Comparison of ENCODE assay signal across 8 cellular contexts in genomic region chr17:56913000-56913866, GRCh38. TPM values are rescaled to one million over a fixed set of nuclear protein-coding genes. Genes with fewer than 3 reads are reported as not detected.
DNase-seq lines count a peak whose midpoint lies in the region; ATAC-seq, FAIRE-seq and TF ChIP-seq lines count a peak whose summit lies in the region.

No MANE protein-coding gene starts in this region.

- peak; percentile 10 for DNase-seq in stimulated activated CD4-positive, alpha-beta T cell treated with anti-CD3 and anti-CD28 coated beads, Interleukin-2, amount 100 ng/mL, for 4 hours (ENCODE audit: low read depth)
- DNase-seq in stimulated activated CD4-positive, alpha-beta T cell treated with anti-CD3 and anti-CD28 coated beads, Interleukin-2, amount 100 ng/mL, for 48 hours, result no peak
- peak; percentile 29 for DNase-seq in NCI-H510A treated with DMSO at 0.1 percent for 48 hours (lab: John Stamatoyannopoulos, UW)
- no peak for DNase-seq in bronchial epithelial cell (ENCODE audit: low read depth)
- DNase-seq in left kidney (ENCODE audit: low read depth, low spot score), result peak; percentile 63
- no peak for DNase-seq in GM13977 (ENCODE audit: low spot score)

- peak overlapping the region; percentile 85 for H3K27ac ChIP-seq in thymus (ENCODE audit: low read depth)

- H3K4me3 ChIP-seq in bronchial epithelial cell (ENCODE audit: low read depth, low read length), result peak overlapping the region; percentile 99
- H3K4me3 ChIP-seq in thymus (ENCODE audit: low read length), result peak overlapping the region; percentile 77

- no peak for TF ChIP-seq CTCF in bronchial epithelial cell (IDR thresholded peaks at IDR 0.05; ENCODE audit: insufficient read depth, low read length, severe bottlenecking)
- no peak for TF ChIP-seq CTCF in GM13977 (IDR thresholded peaks at IDR 0.05; ENCODE audit: extremely low read depth, insufficient read depth, missing control alignments)

- whole genome bisulfite sequencing in thymus, result 5% methylated on average over 52 of the region's 52 CpGs

- H3K27me3 ChIP-seq in bronchial epithelial cell (ENCODE audit: control insufficient read depth, insufficient read depth, low read length) (no peaks in the 10 kb centered on the region), thymus (ENCODE audit: control insufficient read depth, insufficient read depth) (no peaks in the 10 kb centered on the region)

- H3K36me3 ChIP-seq in bronchial epithelial cell (ENCODE audit: control insufficient read depth, insufficient read depth, low read length) (peaks cover 3% of the 10 kb centered on the region), thymus (ENCODE audit: control insufficient read depth, insufficient read depth) (peaks cover 9% of the 10 kb centered on the region)

- no peaks in the 10 kb centered on the region for H3K9me3 ChIP-seq in thymus (ENCODE audit: control insufficient read depth)

- FAIRE-seq in bronchial epithelial cell (lab: Jason Lieb, UNC), result no peak

- peak; percentile 26 for ATAC-seq in HG02884 (IDR thresholded peaks at IDR 0.05; ENCODE audit: unreplicated experiment)

- in situ Hi-C loops in GM13977 (cut with MboI; ENCODE audit: low pct_unique_long_range_greater_than_20kb, low sequenced_read_pairs, unreplicated experiment), result no loop called here

- peaks cover 43% of the 10 kb centered on the region for H3K4me1 ChIP-seq in thymus (ENCODE audit: control insufficient read depth, insufficient read depth, low read length)

RNA-seq across cellular contexts. Expression of gene TRIM25, which starts 0.6 kb away (rescaled TPM):
- 35.5 and 54.4 TPM in 2 replicates for total RNA-seq in bronchial epithelial cell
- polyA plus RNA-seq in thymus, result 14.9 TPM

RNA-seq across cellular contexts. Expression of gene COIL, which starts 47.6 kb away (rescaled TPM):
- total RNA-seq in bronchial epithelial cell, result 15.3 and 16.3 TPM in 2 replicates
- polyA plus RNA-seq in thymus, result 14.3 TPM

Comparison
In these comparisons a context has a peak if more than half of its experiments do, and no peak if none do; other contexts are left out.
1. DNase-seq: peak in stimulated activated CD4-positive, alpha-beta T cell treated with anti-CD3 and anti-CD28 coated beads, Interleukin-2, amount 100 ng/mL, for 4 hours (single experiment), NCI-H510A treated with DMSO at 0.1 percent for 48 hours (single experiment) and left kidney (single experiment); none in stimulated activated CD4-positive, alpha-beta T cell treated with anti-CD3 and anti-CD28 coated beads, Interleukin-2, amount 100 ng/mL, for 48 hours (0 of 2), bronchial epithelial cell (single experiment) and GM13977 (single experiment).